Comparison of ENCODE assay signal across 8 cellular contexts in the genomic region with DNA sequence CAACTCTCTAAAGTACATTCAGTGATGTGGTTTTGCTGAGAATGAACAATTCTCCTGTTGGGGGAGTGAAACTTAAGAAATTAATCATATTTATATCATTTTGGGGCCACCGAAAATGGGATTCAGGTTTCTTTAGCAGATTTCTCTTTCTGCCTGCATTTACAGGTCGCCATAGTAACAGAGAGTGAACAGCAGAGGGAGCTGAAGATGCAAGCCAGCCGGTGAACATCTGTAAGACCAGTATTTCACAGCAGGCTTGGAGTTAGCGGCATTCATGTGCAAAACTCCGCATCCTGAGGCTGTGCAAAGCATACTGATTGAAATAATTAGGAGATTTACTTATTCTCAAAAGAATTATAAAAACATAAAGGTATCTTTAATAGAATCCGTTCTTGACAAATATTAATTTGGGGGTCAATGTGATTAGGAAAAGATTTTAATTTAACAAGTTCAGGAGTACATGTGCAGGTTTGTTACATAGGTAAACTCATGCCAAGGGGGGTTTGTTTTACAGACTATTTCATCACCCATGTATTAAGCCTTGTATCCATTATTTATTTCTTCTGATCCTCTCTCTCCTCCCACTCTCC. TPM values are rescaled to one million over a fixed set of nuclear protein-coding genes. Genes with fewer than 3 reads are reported as not detected.
DNase-seq lines count a peak whose midpoint lies in the region; ATAC-seq and TF ChIP-seq lines count a peak whose summit lies in the region.

No MANE protein-coding gene starts in this region.

- no peak overlapping the region for H2BK120ac ChIP-seq in H9 (ENCODE audit: low read depth, low read length, poor library complexity, severe bottlenecking)

- no peak overlapping the region for H3K4me2 ChIP-seq in H9 (ENCODE audit: insufficient read depth, insufficient read length, low read length)

- no peaks in the 10 kb centered on the region; the same call in 1 of the 2 replicates for H3K27me3 ChIP-seq in H9 (ENCODE audit: insufficient read depth, low read length)

- no peak overlapping the region for H3K4ac ChIP-seq in H9 (ENCODE audit: low read depth, low read length)

- H4K8ac ChIP-seq in H9 (replicated peaks; ENCODE audit: insufficient read length, low read depth, low read length) = no peak overlapping the region

- no peak overlapping the region for H2AK5ac ChIP-seq in H9 (ENCODE audit: insufficient read length, low read length)

- H3K56ac ChIP-seq in H9 (ENCODE audit: insufficient read length, low read depth, low read length) = no peak overlapping the region

- H3T11ph ChIP-seq in H9 (ENCODE audit: low read length) = no peak overlapping the region

- no peak overlapping the region for H3K4me3 Mint-ChIP-seq in H9

- no peak overlapping the region for H3K9ac ChIP-seq in H9 (ENCODE audit: extremely low read depth, insufficient read length, low read length)

- no peaks in the 10 kb centered on the region for H3K36me3 Mint-ChIP-seq in H9 (ENCODE audit: insufficient read depth in 1 of 3, low read depth in 3 of 3)

- H3K23ac ChIP-seq in H9 (ENCODE audit: insufficient read length, low read depth, low read length) = no peak overlapping the region

- no peaks in the 10 kb centered on the region for H3K4me1 ChIP-seq in H9 (ENCODE audit: insufficient read depth, low read length)

- no peak overlapping the region for H3K27ac Mint-ChIP-seq in H9

- H3K9me3 Mint-ChIP-seq in H9 = no peaks in the 10 kb centered on the region

- H3K27ac ChIP-seq in H9 (ENCODE audit: insufficient read length, low read depth, low read length) = no peak overlapping the region

- H3K23me2 ChIP-seq in H9 (ENCODE audit: insufficient read length, low read depth, low read length, poor library complexity, severe bottlenecking) = no peaks in the 10 kb centered on the region

- CTCF ChIA-PET in GM10248 (lab: Yijun Ruan, JAX) = interaction anchor here (0.5 to 7.3 kb wide), 17 partner anchors 9 to 183 kb away, joined by 3 to 112 read pairs (median 4); a partner anchor contains a TSS

- H4K5ac ChIP-seq in H9 (ENCODE audit: insufficient read length, low read depth, low read length) = no peak overlapping the region

- peaks cover 6% of the 10 kb centered on the region in 2 experiments for H3K4me1 Mint-ChIP-seq in H9

- no peak overlapping the region for H2BK12ac ChIP-seq in H9 (ENCODE audit: insufficient read length, low read depth, low read length)

- H3K18ac ChIP-seq in H9 (ENCODE audit: insufficient read length, low read depth, low read length) = no peak overlapping the region

- no peak overlapping the region for H2BK15ac ChIP-seq in H9 (ENCODE audit: low read depth, low read length)

- POLR2A ChIA-PET in GM10248 (lab: Yijun Ruan, JAX) = no interaction called here

- H3K27me3 Mint-ChIP-seq in H9 (ENCODE audit: low read depth) = peaks cover 80% of the 10 kb centered on the region

- TF ChIP-seq CTCF in GM10248 (IDR thresholded peaks at IDR 0.05; ENCODE audit: control extremely low read depth, extremely low read depth, low read depth, missing control alignments) (peak; percentile 78), H9 (conservative IDR thresholded peaks at IDR 0.05) (peak; percentile 84), LNCaP clone FGC (IDR thresholded peaks at IDR 0.05; ENCODE audit: control insufficient read depth, extremely low read depth, insufficient read depth) (peak; percentile 82), retinal pigment epithelial cell (conservative IDR thresholded peaks at IDR 0.05; ENCODE audit: low read depth, low read length) (peak; percentile 81)

- no peaks in the 10 kb centered on the region for H4K20me1 ChIP-seq in H9 (ENCODE audit: control insufficient read depth, insufficient read depth, insufficient read length)

- H3K4me3 ChIP-seq in LNCaP clone FGC (ENCODE audit: low read depth, low read length) (no peak overlapping the region), retinal pigment epithelial cell (ENCODE audit: low read length) (no peak overlapping the region)

- no peak overlapping the region for H4K91ac ChIP-seq in H9 (ENCODE audit: insufficient read length, low read depth, low read length)

- no peak overlapping the region for H2BK20ac ChIP-seq in H9 (ENCODE audit: low read depth, low read length, poor library complexity, severe bottlenecking)

- DNase-seq in GM10248 (ENCODE audit: extremely low spot score) (peak; percentile 25), H9 (peak; percentile 75), LNCaP clone FGC (ENCODE audit: low read depth) (peak; percentile 37), SK-N-DZ (ENCODE audit: low spot score) (peak; percentile 72), left cardiac atrium (peak; percentile 45), retinal pigment epithelial cell (ENCODE audit: low read depth) (peak; percentile 33), mesenteric fat pad (ENCODE audit: low spot score) (no peak)
- DNase-seq in activated naive CD8-positive, alpha-beta T cell treated with anti-CD3 and anti-CD28 coated beads, Interleukin-2, amount 50 U/mL, for 16 hours (ENCODE audit: low read depth, low spot score) = peak; percentile 17

- no peak overlapping the region for H3K14ac ChIP-seq in H9 (ENCODE audit: insufficient read depth, low read length)

- H2AFZ ChIP-seq in H9 (ENCODE audit: low read length) = no peak overlapping the region

- H3K79me2 ChIP-seq in H9 (ENCODE audit: insufficient read depth, low read length) = no peaks in the 10 kb centered on the region

- no CpG with 5 or more reads among the region's 6 CpGs for WGBS in H9 (ENCODE audit: extremely low coverage, insufficient read length, low lambda C conversion rate)

- no peak overlapping the region for H2BK5ac ChIP-seq in H9 (ENCODE audit: insufficient read length, low read length)

- ATAC-seq in left cardiac atrium = peak; percentile 83 to 84

- no peaks in the 10 kb centered on the region for H3K9me3 ChIP-seq in H9 (ENCODE audit: control insufficient read depth, low read depth, low read length)

- intact Hi-C loops in left cardiac atrium (cut with DNase I) = loop anchor here (1.0 to 5.0 kb wide), 2 partner anchors 149 to 151 kb away; no protein-coding TSS in a partner anchor

- no peaks in the 10 kb centered on the region for H3K79me1 ChIP-seq in H9 (ENCODE audit: insufficient read depth, low read depth, low read length, poor library complexity, severe bottlenecking)

RNA-seq across cellular contexts. Expression of a gene that starts 17.9 kb away (rescaled TPM):
- total RNA-seq in H9 (2021) (12.0 and 14.6 TPM in 2 replicates), left cardiac atrium (10 to 100 TPM; 23.4 to 35.1 TPM), mesenteric fat pad (9.8 TPM)
- polyA plus RNA-seq in SK-N-DZ (2014; cell fraction: cytosol; rRNA removed) = 83.5 and 123 TPM in 2 replicates
- 126 and 127 TPM in 2 replicates for polyA plus RNA-seq in SK-N-DZ (2014; cell fraction: nucleus; rRNA removed)
